Comparison of ENCODE assay signal across 1 cellular context in genomic region chr19:58278156-58279041, GRCh38.
TF ChIP-seq lines count a peak whose summit lies in the region.

TSS of gene ZNF8 (plus strand) at chr19:58278955. CDS start at chr19:58279082, 127 bp downstream.

TF ChIP-seq in HepG2, 621 proteins besides CTCF, POLR2A, EP300 and RAD21 (continued from another document and continues in another):
- TF ChIP-seq CREB3 (CRISPR knock-in tag; IDR thresholded peaks at IDR 0.05), result no peak
- TF ChIP-seq MAFG (CRISPR knock-in tag; IDR thresholded peaks at IDR 0.05), result no peak
- no peak for TF ChIP-seq ZNF577 (CRISPR knock-in tag; IDR thresholded peaks at IDR 0.05; ENCODE audit: borderline replicate concordance, low read depth)
- TF ChIP-seq ZBTB1 (CRISPR knock-in tag; IDR thresholded peaks at IDR 0.05; ENCODE audit: borderline replicate concordance), result no peak
- TF ChIP-seq CREB1 (IDR thresholded peaks at IDR 0.05), result peak; percentile 77
- TF ChIP-seq CREB1 (CRISPR knock-in tag; IDR thresholded peaks at IDR 0.05), result peak; percentile 81
- TF ChIP-seq CERS6 (CRISPR knock-in tag; IDR thresholded peaks at IDR 0.05), result no peak
- peak; percentile 12; the same call in 1 of the 2 replicates for TF ChIP-seq ISL2 (CRISPR knock-in tag; IDR thresholded peaks at IDR 0.05)
- no peak for TF ChIP-seq SCMH1 (CRISPR knock-in tag; IDR thresholded peaks at IDR 0.05; ENCODE audit: borderline replicate concordance)
- TF ChIP-seq GPBP1L1 (CRISPR knock-in tag; IDR thresholded peaks at IDR 0.05), result no peak
- TF ChIP-seq FOXC1 (CRISPR knock-in tag; IDR thresholded peaks at IDR 0.05; ENCODE audit: borderline replicate concordance), result no peak
- no peak for TF ChIP-seq NFAT5 (CRISPR knock-in tag; IDR thresholded peaks at IDR 0.05)
- no peak for TF ChIP-seq ZIK1 (CRISPR knock-in tag; IDR thresholded peaks at IDR 0.05; ENCODE audit: borderline replicate concordance, low read depth)
- 0 out of 2 replicates have a peak, but pooled peaks have one; percentile 38 for TF ChIP-seq ZNF782 (CRISPR knock-in tag; IDR thresholded peaks at IDR 0.05; ENCODE audit: borderline replicate concordance)
- TF ChIP-seq EEA1 (CRISPR knock-in tag; IDR thresholded peaks at IDR 0.05; ENCODE audit: borderline replicate concordance), result no peak
- no peak for TF ChIP-seq JARID2 (CRISPR knock-in tag; IDR thresholded peaks at IDR 0.05; ENCODE audit: insufficient replicate concordance)
- peak; percentile 99 for TF ChIP-seq HMGXB3 (CRISPR knock-in tag; IDR thresholded peaks at IDR 0.05; ENCODE audit: borderline replicate concordance)
- no peak for TF ChIP-seq TRAFD1 (CRISPR knock-in tag; IDR thresholded peaks at IDR 0.05; ENCODE audit: borderline replicate concordance)
- TF ChIP-seq PATZ1 (CRISPR knock-in tag; IDR thresholded peaks at IDR 0.05), result peak; percentile 83
- no peak; the same call in 1 of the 2 replicates for TF ChIP-seq EHMT2 (IDR thresholded peaks at IDR 0.05; ENCODE audit: borderline replicate concordance, low read depth, low read length)
- TF ChIP-seq MED8 (CRISPR knock-in tag; IDR thresholded peaks at IDR 0.05; ENCODE audit: insufficient replicate concordance), result no peak
- peak; percentile 88 for TF ChIP-seq ZNF343 (CRISPR knock-in tag; IDR thresholded peaks at IDR 0.05)
- peak; percentile 57 for TF ChIP-seq GATAD2A (CRISPR knock-in tag; IDR thresholded peaks at IDR 0.05)
- peak; percentile 79; the same call in 1 of the 2 replicates for TF ChIP-seq ZNF687 (CRISPR knock-in tag; IDR thresholded peaks at IDR 0.05)
- no peak for TF ChIP-seq ZSCAN12 (CRISPR knock-in tag; IDR thresholded peaks at IDR 0.05)
